1 cellular context compared by ENCODE assay signal in the genomic region with DNA sequence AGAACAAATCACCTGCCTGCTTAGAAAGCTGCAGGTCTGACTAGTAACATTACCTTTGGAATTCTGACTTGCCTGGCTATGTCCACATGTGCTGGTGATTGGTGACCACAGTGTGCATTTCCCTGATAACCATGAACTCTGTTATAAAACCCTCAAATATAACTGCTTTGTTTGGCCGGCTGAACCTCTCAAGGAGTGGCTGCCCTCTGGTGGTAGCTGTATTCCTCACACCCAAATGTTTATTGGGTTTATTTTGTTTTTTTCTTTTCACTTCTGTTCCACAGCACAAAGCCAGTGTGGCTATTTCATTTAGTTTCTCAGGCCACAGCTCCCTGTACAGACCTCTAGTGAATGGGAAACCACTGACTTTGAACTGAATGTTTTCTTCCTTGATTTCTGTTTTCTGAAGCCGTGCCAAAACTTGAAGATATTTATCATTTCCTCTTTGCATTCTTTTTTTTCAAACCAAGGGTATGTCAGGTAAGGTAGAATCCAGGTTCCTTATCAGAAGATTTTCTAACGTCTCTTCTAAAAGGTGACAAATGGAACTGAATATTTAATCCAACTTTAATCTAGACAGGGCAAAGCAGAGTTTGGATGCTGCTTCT.
TF ChIP-seq lines count a peak whose summit lies in the region.

No MANE protein-coding gene starts in this region.

TF ChIP-seq in Ishikawa, 13 proteins besides CTCF, POLR2A, EP300 and RAD21 (continued from another document):
- TF ChIP-seq CREB1 (IDR thresholded peaks at IDR 0.05; ENCODE audit: low read depth) = no peak
- TF ChIP-seq EGR1 (IDR thresholded peaks at IDR 0.05) = no peak
- TF ChIP-seq FOXM1 (IDR thresholded peaks at IDR 0.05; ENCODE audit: borderline replicate concordance, low read depth) = no peak
- no peak for TF ChIP-seq YY1 (IDR thresholded peaks at IDR 0.05; ENCODE audit: low read depth)
